1 cellular context compared by ENCODE assay signal in the genomic region with DNA sequence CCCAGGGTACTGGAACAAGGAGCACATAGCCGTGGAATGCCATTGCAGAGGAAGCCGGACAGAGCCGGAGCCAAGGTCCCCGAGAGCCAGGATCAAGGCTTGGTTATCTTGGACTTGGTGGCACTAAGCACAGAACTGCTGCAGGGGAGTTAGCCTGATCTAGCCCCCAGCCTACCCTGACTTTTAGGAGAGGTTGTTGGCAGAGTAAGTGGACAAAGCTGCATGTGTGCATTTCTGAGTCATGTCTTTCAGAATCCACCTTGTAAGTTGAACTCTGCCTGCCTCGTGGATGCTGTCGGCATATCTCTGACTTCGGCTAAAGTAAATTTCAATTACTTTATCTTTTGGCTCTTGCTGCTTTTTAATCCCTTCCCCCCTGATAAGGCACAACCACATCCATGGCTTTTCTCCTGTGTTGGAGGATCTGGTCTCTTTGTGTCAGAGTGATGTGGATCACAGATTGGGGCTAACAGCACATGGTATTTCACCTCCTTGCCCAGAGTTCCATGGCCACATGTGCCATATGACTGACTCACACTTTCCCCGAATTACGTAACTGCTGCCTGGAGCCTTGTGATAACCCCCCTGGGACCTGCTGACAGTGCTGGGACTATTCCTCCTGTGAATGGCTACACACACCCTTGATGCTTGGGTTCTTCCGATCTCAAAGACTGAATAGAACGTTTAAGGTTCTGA.
A peak's percentile ranks its signal among the peaks of the same experiment; 100 is the strongest.
TF ChIP-seq lines count a peak whose summit lies in the region.

No MANE protein-coding gene starts in this region.

TF ChIP-seq in K562, 482 proteins besides CTCF, POLR2A, EP300 and RAD21 (continued from another document and continues in another):
- TF ChIP-seq ATF6 (CRISPR knock-in tag; IDR thresholded peaks at IDR 0.05), result no peak
- TF ChIP-seq, protein P1, sequence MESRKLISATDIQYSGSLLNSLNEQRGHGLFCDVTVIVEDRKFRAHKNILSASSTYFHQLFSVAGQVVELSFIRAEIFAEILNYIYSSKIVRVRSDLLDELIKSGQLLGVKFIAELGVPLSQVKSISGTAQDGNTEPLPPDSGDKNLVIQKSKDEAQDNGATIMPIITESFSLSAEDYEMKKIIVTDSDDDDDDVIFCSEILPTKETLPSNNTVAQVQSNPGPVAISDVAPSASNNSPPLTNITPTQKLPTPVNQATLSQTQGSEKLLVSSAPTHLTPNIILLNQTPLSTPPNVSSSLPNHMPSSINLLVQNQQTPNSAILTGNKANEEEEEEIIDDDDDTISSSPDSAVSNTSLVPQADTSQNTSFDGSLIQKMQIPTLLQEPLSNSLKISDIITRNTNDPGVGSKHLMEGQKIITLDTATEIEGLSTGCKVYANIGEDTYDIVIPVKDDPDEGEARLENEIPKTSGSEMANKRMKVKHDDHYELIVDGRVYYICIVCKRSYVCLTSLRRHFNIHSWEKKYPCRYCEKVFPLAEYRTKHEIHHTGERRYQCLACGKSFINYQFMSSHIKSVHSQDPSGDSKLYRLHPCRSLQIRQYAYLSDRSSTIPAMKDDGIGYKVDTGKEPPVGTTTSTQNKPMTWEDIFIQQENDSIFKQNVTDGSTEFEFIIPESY (CRISPR knock-in tag; IDR thresholded peaks at IDR 0.05), result no peak
- TF ChIP-seq MLLT1 (IDR thresholded peaks at IDR 0.05), result no peak
- TF ChIP-seq NR1H2 (CRISPR knock-in tag; IDR thresholded peaks at IDR 0.05), result no peak
- TF ChIP-seq BCOR (IDR thresholded peaks at IDR 0.05), result peak; percentile 36; the same call in 1 of the 2 replicates
- TF ChIP-seq, protein P2, sequence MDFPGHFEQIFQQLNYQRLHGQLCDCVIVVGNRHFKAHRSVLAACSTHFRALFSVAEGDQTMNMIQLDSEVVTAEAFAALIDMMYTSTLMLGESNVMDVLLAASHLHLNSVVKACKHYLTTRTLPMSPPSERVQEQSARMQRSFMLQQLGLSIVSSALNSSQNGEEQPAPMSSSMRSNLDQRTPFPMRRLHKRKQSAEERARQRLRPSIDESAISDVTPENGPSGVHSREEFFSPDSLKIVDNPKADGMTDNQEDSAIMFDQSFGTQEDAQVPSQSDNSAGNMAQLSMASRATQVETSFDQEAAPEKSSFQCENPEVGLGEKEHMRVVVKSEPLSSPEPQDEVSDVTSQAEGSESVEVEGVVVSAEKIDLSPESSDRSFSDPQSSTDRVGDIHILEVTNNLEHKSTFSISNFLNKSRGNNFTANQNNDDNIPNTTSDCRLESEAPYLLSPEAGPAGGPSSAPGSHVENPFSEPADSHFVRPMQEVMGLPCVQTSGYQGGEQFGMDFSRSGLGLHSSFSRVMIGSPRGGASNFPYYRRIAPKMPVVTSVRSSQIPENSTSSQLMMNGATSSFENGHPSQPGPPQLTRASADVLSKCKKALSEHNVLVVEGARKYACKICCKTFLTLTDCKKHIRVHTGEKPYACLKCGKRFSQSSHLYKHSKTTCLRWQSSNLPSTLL (IDR thresholded peaks at IDR 0.05), result no peak
- peak; percentile 69 for TF ChIP-seq MTA2 (IDR thresholded peaks at IDR 0.05; ENCODE audit: low read depth)
- TF ChIP-seq ZBTB1 (CRISPR knock-in tag; IDR thresholded peaks at IDR 0.05; ENCODE audit: borderline replicate concordance, low read depth), result no peak
- TF ChIP-seq RCOR1 (IDR thresholded peaks at IDR 0.05; ENCODE audit: borderline replicate concordance in 1 of 2, low read depth in 2 of 2, low read length in 2 of 2), result peak in 1 of 2 experiments; percentile 59; a peak in 2 of 4 replicates
- no peak for TF ChIP-seq NCOA6 (IDR thresholded peaks at IDR 0.05)
- no peak for TF ChIP-seq POLR3A (IDR thresholded peaks at IDR 0.05; ENCODE audit: borderline replicate concordance, extremely low read depth, insufficient read depth, insufficient read length)
- TF ChIP-seq NCOR1 (IDR thresholded peaks at IDR 0.05), result peak; percentile 82
- peak; percentile 53; the same call in 1 of the 2 replicates for TF ChIP-seq SMARCC2 (IDR thresholded peaks at IDR 0.05; ENCODE audit: low read depth)
- TF ChIP-seq, protein P3, sequence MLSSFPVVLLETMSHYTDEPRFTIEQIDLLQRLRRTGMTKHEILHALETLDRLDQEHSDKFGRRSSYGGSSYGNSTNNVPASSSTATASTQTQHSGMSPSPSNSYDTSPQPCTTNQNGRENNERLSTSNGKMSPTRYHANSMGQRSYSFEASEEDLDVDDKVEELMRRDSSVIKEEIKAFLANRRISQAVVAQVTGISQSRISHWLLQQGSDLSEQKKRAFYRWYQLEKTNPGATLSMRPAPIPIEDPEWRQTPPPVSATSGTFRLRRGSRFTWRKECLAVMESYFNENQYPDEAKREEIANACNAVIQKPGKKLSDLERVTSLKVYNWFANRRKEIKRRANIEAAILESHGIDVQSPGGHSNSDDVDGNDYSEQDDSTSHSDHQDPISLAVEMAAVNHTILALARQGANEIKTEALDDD (IDR thresholded peaks at IDR 0.05), result no peak
- TF ChIP-seq TAL1 (IDR thresholded peaks at IDR 0.05), result peak; percentile 94
- TF ChIP-seq, protein P4, sequence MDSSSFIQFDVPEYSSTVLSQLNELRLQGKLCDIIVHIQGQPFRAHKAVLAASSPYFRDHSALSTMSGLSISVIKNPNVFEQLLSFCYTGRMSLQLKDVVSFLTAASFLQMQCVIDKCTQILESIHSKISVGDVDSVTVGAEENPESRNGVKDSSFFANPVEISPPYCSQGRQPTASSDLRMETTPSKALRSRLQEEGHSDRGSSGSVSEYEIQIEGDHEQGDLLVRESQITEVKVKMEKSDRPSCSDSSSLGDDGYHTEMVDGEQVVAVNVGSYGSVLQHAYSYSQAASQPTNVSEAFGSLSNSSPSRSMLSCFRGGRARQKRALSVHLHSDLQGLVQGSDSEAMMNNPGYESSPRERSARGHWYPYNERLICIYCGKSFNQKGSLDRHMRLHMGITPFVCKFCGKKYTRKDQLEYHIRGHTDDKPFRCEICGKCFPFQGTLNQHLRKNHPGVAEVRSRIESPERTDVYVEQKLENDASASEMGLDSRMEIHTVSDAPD (CRISPR knock-in tag; IDR thresholded peaks at IDR 0.05), result no peak
- TF ChIP-seq MTA1 (IDR thresholded peaks at IDR 0.05; ENCODE audit: borderline replicate concordance), result 0 out of 2 replicates have a peak, but pooled peaks have one; percentile 52
- 0 out of 4 replicates have a peak, but pooled peaks of 1 of the 2 experiments have one; percentile 27 for TF ChIP-seq MAZ (CRISPR knock-in tag; conservative IDR thresholded peaks at IDR 0.05 in 1 of 2, IDR thresholded peaks at IDR 0.05 in 1 of 2)
- TF ChIP-seq FUS (optimal IDR thresholded peaks at IDR 0.05; ENCODE audit: low read depth, low read length), result no peak
- TF ChIP-seq MYC (IDR thresholded peaks at IDR 0.05; ENCODE audit: low read depth, low read length), result peak; percentile 78
- no peak for TF ChIP-seq MYC (CRISPR knock-in tag; IDR thresholded peaks at IDR 0.05; ENCODE audit: borderline replicate concordance, low read depth)
- TF ChIP-seq, protein P5, sequence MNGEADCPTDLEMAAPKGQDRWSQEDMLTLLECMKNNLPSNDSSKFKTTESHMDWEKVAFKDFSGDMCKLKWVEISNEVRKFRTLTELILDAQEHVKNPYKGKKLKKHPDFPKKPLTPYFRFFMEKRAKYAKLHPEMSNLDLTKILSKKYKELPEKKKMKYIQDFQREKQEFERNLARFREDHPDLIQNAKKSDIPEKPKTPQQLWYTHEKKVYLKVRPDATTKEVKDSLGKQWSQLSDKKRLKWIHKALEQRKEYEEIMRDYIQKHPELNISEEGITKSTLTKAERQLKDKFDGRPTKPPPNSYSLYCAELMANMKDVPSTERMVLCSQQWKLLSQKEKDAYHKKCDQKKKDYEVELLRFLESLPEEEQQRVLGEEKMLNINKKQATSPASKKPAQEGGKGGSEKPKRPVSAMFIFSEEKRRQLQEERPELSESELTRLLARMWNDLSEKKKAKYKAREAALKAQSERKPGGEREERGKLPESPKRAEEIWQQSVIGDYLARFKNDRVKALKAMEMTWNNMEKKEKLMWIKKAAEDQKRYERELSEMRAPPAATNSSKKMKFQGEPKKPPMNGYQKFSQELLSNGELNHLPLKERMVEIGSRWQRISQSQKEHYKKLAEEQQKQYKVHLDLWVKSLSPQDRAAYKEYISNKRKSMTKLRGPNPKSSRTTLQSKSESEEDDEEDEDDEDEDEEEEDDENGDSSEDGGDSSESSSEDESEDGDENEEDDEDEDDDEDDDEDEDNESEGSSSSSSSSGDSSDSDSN (IDR thresholded peaks at IDR 0.05; ENCODE audit: borderline replicate concordance in 1 of 2, low read depth in 2 of 2, low read length in 2 of 2), result no peak
- peak; percentile 74; the same call in 1 of the 2 replicates for TF ChIP-seq DMBX1 (CRISPR knock-in tag; IDR thresholded peaks at IDR 0.05; ENCODE audit: borderline replicate concordance)
- TF ChIP-seq JUN (IDR thresholded peaks at IDR 0.05; ENCODE audit: borderline replicate concordance, low read depth, low read length), result peak; percentile 79
- no peak for TF ChIP-seq JUN (CRISPR knock-in tag; IDR thresholded peaks at IDR 0.05; ENCODE audit: borderline replicate concordance)
- TF ChIP-seq MEIS2 (IDR thresholded peaks at IDR 0.05; ENCODE audit: partially characterized antibody), result peak; percentile 55
- TF ChIP-seq ZNF583 (CRISPR knock-in tag; IDR thresholded peaks at IDR 0.05), result 0 out of 2 replicates have a peak, but pooled peaks have one; percentile 20
- TF ChIP-seq, protein P6, sequence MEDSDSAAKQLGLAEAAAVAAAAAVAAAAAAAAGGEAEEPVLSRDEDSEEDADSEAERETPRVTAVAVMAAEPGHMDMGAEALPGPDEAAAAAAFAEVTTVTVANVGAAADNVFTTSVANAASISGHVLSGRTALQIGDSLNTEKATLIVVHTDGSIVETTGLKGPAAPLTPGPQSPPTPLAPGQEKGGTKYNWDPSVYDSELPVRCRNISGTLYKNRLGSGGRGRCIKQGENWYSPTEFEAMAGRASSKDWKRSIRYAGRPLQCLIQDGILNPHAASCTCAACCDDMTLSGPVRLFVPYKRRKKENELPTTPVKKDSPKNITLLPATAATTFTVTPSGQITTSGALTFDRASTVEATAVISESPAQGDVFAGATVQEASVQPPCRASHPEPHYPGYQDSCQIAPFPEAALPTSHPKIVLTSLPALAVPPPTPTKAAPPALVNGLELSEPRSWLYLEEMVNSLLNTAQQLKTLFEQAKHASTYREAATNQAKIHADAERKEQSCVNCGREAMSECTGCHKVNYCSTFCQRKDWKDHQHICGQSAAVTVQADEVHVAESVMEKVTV (CRISPR knock-in tag; IDR thresholded peaks at IDR 0.05), result no peak
- no peak for TF ChIP-seq HMG20B (CRISPR knock-in tag; IDR thresholded peaks at IDR 0.05)
- no peak for TF ChIP-seq CEBPG (CRISPR knock-in tag; IDR thresholded peaks at IDR 0.05)
- peak in 1 of 2 experiments; percentile 69; a peak in 2 of 4 replicates for TF ChIP-seq CEBPG (tag; conservative IDR thresholded peaks at IDR 0.05 in 1 of 2, IDR thresholded peaks at IDR 0.05 in 1 of 2)
- no peak for TF ChIP-seq TCFL5 (CRISPR knock-in tag; conservative IDR thresholded peaks at IDR 0.05)
- TF ChIP-seq, protein P7, sequence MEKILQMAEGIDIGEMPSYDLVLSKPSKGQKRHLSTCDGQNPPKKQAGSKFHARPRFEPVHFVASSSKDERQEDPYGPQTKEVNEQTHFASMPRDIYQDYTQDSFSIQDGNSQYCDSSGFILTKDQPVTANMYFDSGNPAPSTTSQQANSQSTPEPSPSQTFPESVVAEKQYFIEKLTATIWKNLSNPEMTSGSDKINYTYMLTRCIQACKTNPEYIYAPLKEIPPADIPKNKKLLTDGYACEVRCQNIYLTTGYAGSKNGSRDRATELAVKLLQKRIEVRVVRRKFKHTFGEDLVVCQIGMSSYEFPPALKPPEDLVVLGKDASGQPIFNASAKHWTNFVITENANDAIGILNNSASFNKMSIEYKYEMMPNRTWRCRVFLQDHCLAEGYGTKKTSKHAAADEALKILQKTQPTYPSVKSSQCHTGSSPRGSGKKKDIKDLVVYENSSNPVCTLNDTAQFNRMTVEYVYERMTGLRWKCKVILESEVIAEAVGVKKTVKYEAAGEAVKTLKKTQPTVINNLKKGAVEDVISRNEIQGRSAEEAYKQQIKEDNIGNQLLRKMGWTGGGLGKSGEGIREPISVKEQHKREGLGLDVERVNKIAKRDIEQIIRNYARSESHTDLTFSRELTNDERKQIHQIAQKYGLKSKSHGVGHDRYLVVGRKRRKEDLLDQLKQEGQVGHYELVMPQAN (IDR thresholded peaks at IDR 0.05; ENCODE audit: borderline replicate concordance), result no peak; the same call in 1 of the 2 replicates
- peak; percentile 31 for TF ChIP-seq USF2 (CRISPR knock-in tag; IDR thresholded peaks at IDR 0.05)
- TF ChIP-seq CCNT2 (IDR thresholded peaks at IDR 0.05; ENCODE audit: borderline replicate concordance, extremely low read depth, insufficient read length, low read depth, low read length), result peak; percentile 84
- TF ChIP-seq SOX6 (IDR thresholded peaks at IDR 0.05), result peak; percentile 93
